17 cellular contexts compared by ENCODE assay signal in the genomic region with DNA sequence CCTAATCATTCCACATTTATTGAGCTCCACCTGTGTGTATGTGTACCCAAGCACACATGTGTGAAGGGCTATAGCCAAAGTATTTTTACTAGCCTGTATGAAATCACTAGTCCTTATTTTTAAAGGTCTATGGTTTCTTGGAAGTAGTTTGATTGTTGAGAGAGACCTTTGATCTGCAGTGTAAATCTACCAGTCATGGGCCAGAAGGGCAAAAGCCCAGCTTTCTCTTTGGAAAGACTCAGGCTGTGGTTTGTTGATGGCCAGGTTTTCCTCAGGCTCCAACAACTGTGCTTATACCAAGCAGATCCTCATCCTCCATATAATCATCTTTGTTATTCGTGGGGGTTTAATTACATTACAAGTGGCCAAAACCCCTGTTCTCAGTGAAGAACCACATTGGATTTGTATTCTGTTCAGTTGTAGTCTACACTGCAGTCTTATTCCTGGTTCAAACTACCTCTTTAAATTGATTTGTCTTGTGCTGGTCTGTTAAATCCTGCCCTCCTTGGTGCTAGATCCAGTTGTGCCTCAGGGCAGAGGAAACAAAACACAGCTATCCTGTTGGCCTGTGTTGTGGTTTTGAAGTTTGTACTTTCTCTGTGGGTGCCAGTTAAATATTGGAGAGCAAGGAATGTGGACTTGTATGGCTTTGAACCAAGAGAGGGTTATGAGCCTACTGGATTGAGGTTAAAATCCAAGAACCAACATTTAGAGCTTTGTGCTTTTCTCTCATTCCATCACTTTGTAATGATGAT. TPM values are rescaled to one million over a fixed set of nuclear protein-coding genes. Genes with fewer than 3 reads are reported as not detected.
DNase-seq lines count a peak whose midpoint lies in the region; ATAC-seq and TF ChIP-seq lines count a peak whose summit lies in the region.
"Had no signal": no experiment of that assay in that cellular context is flagged by ENCODE, and none has a peak within 500 bp of the region (broad histone marks: within the 10 kb centered on the region; RNA-seq: fewer than 3 reads in every experiment).

No MANE protein-coding gene starts in this region.

- ATAC-seq in left lobe of liver = peak; percentile 87
- ATAC-seq: K562, Panc1 had no signal

- H3K27me3 Mint-ChIP-seq in HFFc6 (ENCODE audit: insufficient read depth) = no peaks in the 10 kb centered on the region
- no peaks in the 10 kb centered on the region for H3K27me3 Mint-ChIP-seq in type B pancreatic cell

- H3K36me3 ChIP-seq in mammary epithelial cell (ENCODE audit: insufficient read depth, low read length) = peaks cover 9% of the 10 kb centered on the region
- H3K36me3 ChIP-seq in effector memory CD4-positive, alpha-beta T cell (ENCODE audit: control insufficient read depth, insufficient read depth, low read length) = no peaks in the 10 kb centered on the region

- TF ChIP-seq CTCF in HFFc6 (IDR thresholded peaks at IDR 0.05) = no peak
- no peak for TF ChIP-seq CTCF in mammary epithelial cell (conservative IDR thresholded peaks at IDR 0.05 in 1 of 2, IDR thresholded peaks at IDR 0.05 in 1 of 2; ENCODE audit: extremely low read depth in 1 of 2, insufficient read depth in 1 of 2, low read depth in 1 of 2, low read length in 2 of 2)
- no peak for TF ChIP-seq CTCF in type B pancreatic cell (conservative IDR thresholded peaks at IDR 0.05)

- H3K36me3 Mint-ChIP-seq in HFFc6 (ENCODE audit: low read depth) = peaks cover 28% of the 10 kb centered on the region
- peaks cover 26% of the 10 kb centered on the region for H3K36me3 Mint-ChIP-seq in type B pancreatic cell

- peaks cover 8% of the 10 kb centered on the region for H3K4me1 Mint-ChIP-seq in HFFc6 (ENCODE audit: low read depth)
- H3K4me1 Mint-ChIP-seq in type B pancreatic cell (ENCODE audit: unreplicated experiment) = no peaks in the 10 kb centered on the region

- no peak overlapping the region for H3K27ac Mint-ChIP-seq in HFFc6
- H3K27ac Mint-ChIP-seq in type B pancreatic cell = peak overlapping the region; percentile 56

- H3K4me3 Mint-ChIP-seq in HFFc6 (no peak overlapping the region), type B pancreatic cell (no peak overlapping the region)

- BruUV-seq in mammary epithelial cell (replicated peaks; lab: Mats Ljungman, UMichigan) = no TSS peak

- H4K20me1 ChIP-seq in mammary epithelial cell (ENCODE audit: insufficient read depth, low read length) = no peaks in the 10 kb centered on the region
- H4K20me1 ChIP-seq: BLaER1 treated with 17β-estradiol and CSF1 and Interleukin-3, amounts not matched to agents 10 nM and 100 nM had no signal

- H3K4me2 ChIP-seq in mammary epithelial cell (ENCODE audit: insufficient read depth, low read depth, low read length) = no peak overlapping the region
- H3K4me2 ChIP-seq: BLaER1 treated with 17β-estradiol and CSF1 and Interleukin-3, amounts not matched to agents 10 nM and 100 nM; SK-N-SH had no signal

- WGBS in mammary epithelial cell (ENCODE audit: low coverage, missing lambda C conversion rate) = 13% methylated on average over 1 of the region's 1 CpG

- no peaks in the 10 kb centered on the region for H3K9me3 ChIP-seq in mammary epithelial cell (replicated peaks; ENCODE audit: insufficient read depth, low read length)
- no peaks in the 10 kb centered on the region for H3K9me3 ChIP-seq in effector memory CD4-positive, alpha-beta T cell (ENCODE audit: control insufficient read depth, low read length)
- H3K9me3 ChIP-seq: BLaER1 treated with 17β-estradiol and CSF1 and Interleukin-3, amounts not matched to agents 10 nM and 100 nM; SK-N-SH had no signal

- H3K9me3 Mint-ChIP-seq in HFFc6 = no peaks in the 10 kb centered on the region
- no peaks in the 10 kb centered on the region for H3K9me3 Mint-ChIP-seq in type B pancreatic cell

- H3K79me2 ChIP-seq in mammary epithelial cell (ENCODE audit: insufficient read depth, low read length) = no peaks in the 10 kb centered on the region

- no peak overlapping the region for H2AFZ ChIP-seq in mammary epithelial cell (ENCODE audit: low read depth, low read length)

- dilution Hi-C loops in mammary epithelial cell (cut with HindIII; ENCODE audit: low sequenced_read_pairs) = no loop called here

- no peak overlapping the region for H3K4me3 ChIP-seq in mammary epithelial cell (replicated peaks in 1 of 3; ENCODE audit: insufficient read depth in 1 of 3, low read depth in 2 of 3, low read length in 3 of 3)
- H3K4me3 ChIP-seq in effector memory CD4-positive, alpha-beta T cell (ENCODE audit: insufficient read depth, low read depth, low read length, poor library complexity, severe bottlenecking) = no peak overlapping the region
- H3K4me3 ChIP-seq: BLaER1 treated with 17β-estradiol and CSF1 and Interleukin-3, amounts not matched to agents 10 nM and 100 nM; K562 had no signal

- in situ Hi-C loops in mammary epithelial cell (cut with MboI; ENCODE audit: low sequenced_read_pairs in 2 of 2) = no loop called here

- CTCF ChIA-PET in mammary epithelial cell (lab: Charles Lee; ENCODE audit: low non-redundant PET) = no interaction called here

- intact Hi-C loops in mammary epithelial cell (cut with micrococcal nuclease) = no loop called here

- H3K27ac ChIP-seq in mammary epithelial cell (ENCODE audit: insufficient read depth, low read depth, low read length) = no peak overlapping the region
- no peak overlapping the region for H3K27ac ChIP-seq in effector memory CD4-positive, alpha-beta T cell (ENCODE audit: insufficient read depth, low read length, poor library complexity, severe bottlenecking)
- H3K27ac ChIP-seq: BLaER1 treated with 17β-estradiol and CSF1 and Interleukin-3, amounts not matched to agents 10 nM and 100 nM had no signal

- DNase-seq in HFFc6 = peak; percentile 6
- DNase-seq in mammary epithelial cell = peak; percentile 31
- peak; percentile 52 for DNase-seq in left lobe of liver (ENCODE audit: low spot score)
- no peak for DNase-seq in type B pancreatic cell (ENCODE audit: extremely low spot score, unreplicated experiment)
- DNase-seq in HuH-7.5 (ENCODE audit: low spot score) = no peak
- no peak for DNase-seq in NCI-H446 (lab: John Stamatoyannopoulos, UW)
- no peak for DNase-seq in effector memory CD4-positive, alpha-beta T cell
- DNase-seq: NCI-H1092 treated with DMSO at 0.1 percent for 48 hours, NCI-H1694, NCI-H446 treated with DMSO at 0.1 percent for 48 hours, NCI-H82, Right ventricle myocardium superior, SK-N-SH had no signal

- H3K27me3 ChIP-seq in mammary epithelial cell (ENCODE audit: insufficient read depth, low read length) = no peaks in the 10 kb centered on the region
- no peaks in the 10 kb centered on the region for H3K27me3 ChIP-seq in effector memory CD4-positive, alpha-beta T cell (replicated peaks; ENCODE audit: control insufficient read depth, insufficient read depth, low read length, poor library complexity, severe bottlenecking)
- H3K27me3 ChIP-seq: BLaER1 treated with 17β-estradiol and CSF1 and Interleukin-3, amounts not matched to agents 10 nM and 100 nM had no signal

- H3K9ac ChIP-seq in mammary epithelial cell (ENCODE audit: insufficient read depth, low read length) = no peak overlapping the region
- H3K9ac ChIP-seq: BLaER1 treated with 17β-estradiol and CSF1 and Interleukin-3, amounts not matched to agents 10 nM and 100 nM; SK-N-SH had no signal

- H3K4me1 ChIP-seq in mammary epithelial cell (ENCODE audit: insufficient read depth, low read length) = peaks cover 6% of the 10 kb centered on the region
- no peaks in the 10 kb centered on the region for H3K4me1 ChIP-seq in effector memory CD4-positive, alpha-beta T cell (ENCODE audit: control insufficient read depth, insufficient read depth, low read length, poor library complexity, severe bottlenecking)
- H3K4me1 ChIP-seq: BLaER1 treated with 17β-estradiol and CSF1 and Interleukin-3, amounts not matched to agents 10 nM and 100 nM had no signal

RNA-seq across cellular contexts. Expression of gene CDC26, which starts 13.3 kb away (rescaled TPM):
- total RNA-seq in HFFc6 (2021; fragmentation: NEBNext Ultra II Directional; extraction: Animal tissue kit (Norgen Biotek cat#: 25700)) = 10 to 100 TPM; 27.9 to 37.3 (median 32.9) TPM
- total RNA-seq in mammary epithelial cell = 10 to 100 TPM; 16.2 to 26.4 TPM
- polyA plus RNA-seq in mammary epithelial cell = 26.4 TPM
- 15.0 TPM for polyA minus RNA-seq in mammary epithelial cell
- 17.8 TPM for total RNA-seq in left lobe of liver
- total RNA-seq in type B pancreatic cell (ENCODE audit: low replicate concordance) = 33.9 and 34.8 TPM in 2 replicates

RNA-seq across cellular contexts. Expression of gene PRPF4, which starts 13.4 kb away (rescaled TPM):
- total RNA-seq in HFFc6 (2021; fragmentation: NEBNext Ultra II Directional; extraction: Animal tissue kit (Norgen Biotek cat#: 25700)) = 10 to 100 TPM; 24.5 to 32.8 (median 29.4) TPM
- 10 to 100 TPM; 24.2 to 38.1 TPM for total RNA-seq in mammary epithelial cell
- polyA plus RNA-seq in mammary epithelial cell = 31.2 TPM
- 35.5 TPM for polyA minus RNA-seq in mammary epithelial cell
- 12.0 TPM for total RNA-seq in left lobe of liver
- total RNA-seq in type B pancreatic cell (ENCODE audit: low replicate concordance) = 27.2 and 38.0 TPM in 2 replicates

RNA-seq across cellular contexts. Expression of gene SLC31A1, which starts 40.8 kb away (rescaled TPM):
- 10 to 100 TPM; 31.8 to 39.6 (median 36.7) TPM for total RNA-seq in HFFc6 (2021; fragmentation: NEBNext Ultra II Directional; extraction: Animal tissue kit (Norgen Biotek cat#: 25700))
- 10 to 100 TPM; 31.5 to 43.2 TPM for total RNA-seq in mammary epithelial cell
- polyA plus RNA-seq in mammary epithelial cell = 19.9 TPM
- 19.0 TPM for polyA minus RNA-seq in mammary epithelial cell
- total RNA-seq in left lobe of liver = 74.9 TPM
- 31.7 and 45.8 TPM in 2 replicates for total RNA-seq in type B pancreatic cell (ENCODE audit: low replicate concordance)

RNA-seq across cellular contexts. Expression of gene FKBP15, which starts 41.0 kb away (rescaled TPM):
- total RNA-seq in HFFc6 (2021; fragmentation: NEBNext Ultra II Directional; extraction: Animal tissue kit (Norgen Biotek cat#: 25700)) = 10 to 100 TPM; 25.2 to 29.8 (median 28.0) TPM
- total RNA-seq in mammary epithelial cell = 10 to 100 TPM; 20.7 to 29.5 TPM
- polyA plus RNA-seq in mammary epithelial cell = 21.0 TPM
- 32.7 TPM for polyA minus RNA-seq in mammary epithelial cell
- total RNA-seq in left lobe of liver = 12.2 TPM
- total RNA-seq in type B pancreatic cell (ENCODE audit: low replicate concordance) = 23.8 and 24.6 TPM in 2 replicates

RNA-seq across cellular contexts. Expression of gene RNF183, which starts 41.1 kb away (rescaled TPM):
- total RNA-seq in HFFc6 (2021; fragmentation: NEBNext Ultra II Directional; extraction: Animal tissue kit (Norgen Biotek cat#: 25700)) = not detected
- total RNA-seq in mammary epithelial cell (not detected), left lobe of liver (0.20 TPM), type B pancreatic cell (ENCODE audit: low replicate concordance) (0.77 and 1.0 TPM in 2 replicates)
- 0.18 TPM for polyA plus RNA-seq in mammary epithelial cell
- not detected for polyA minus RNA-seq in mammary epithelial cell
- total RNA-seq: Daoy, Right ventricle myocardium superior had no signal
- polyA plus RNA-seq: SK-N-SH had no signal

Comparison
In these comparisons a context has a peak if more than half of its experiments do, and no peak if none do; other contexts are left out.
1. DNase-seq: peak in HFFc6 (single experiment), mammary epithelial cell (single experiment) and left lobe of liver (single experiment); none in type B pancreatic cell (single experiment), HuH-7.5 (single experiment), NCI-H446 (0 of 2) and effector memory CD4-positive, alpha-beta T cell (0 of 3).